Comparison of ENCODE assay signal across 8 cellular contexts in genomic region chr16:46743232-46743719, GRCh38. TPM values are rescaled to one million over a fixed set of nuclear protein-coding genes. Genes with fewer than 3 reads are reported as not detected.
DNase-seq lines count a peak whose midpoint lies in the region; ATAC-seq, FAIRE-seq and TF ChIP-seq lines count a peak whose summit lies in the region.

No MANE protein-coding gene starts in this region.

- H3K9me3 ChIP-seq in HepG2 (ENCODE audit: low read length) (no peaks in the 10 kb centered on the region), WERI-Rb-1 (ENCODE audit: severe bottlenecking) (no peaks in the 10 kb centered on the region)

- BruUV-seq in HepG2 (replicated peaks; lab: Mats Ljungman, UMichigan), result no TSS peak

- POLR2A ChIA-PET in HepG2 (lab: Yijun Ruan, JAX), result no interaction called here

- in situ Hi-C loops in HepG2 (cut with HindIII; ENCODE audit: extremely low pct_ligation_motif_present, low pct_unique_long_range_greater_than_20kb), result no loop called here
- in situ Hi-C loops in ACHN (cut with HindIII; ENCODE audit: low pct_ligation_motif_present, low pct_unique_long_range_greater_than_20kb, low sequenced_read_pairs), result no loop called here

- H3K27ac ChIP-seq in HepG2 (ENCODE audit: extremely low read length, insufficient read depth, low read length), result no peak overlapping the region
- no peak overlapping the region for H3K27ac ChIP-seq in WERI-Rb-1

- no peak overlapping the region for H3K9ac ChIP-seq in HepG2 (ENCODE audit: insufficient read depth, low read depth, low read length)

- no peaks in the 10 kb centered on the region for H3K36me3 ChIP-seq in HepG2 (replicated peaks in 1 of 2; ENCODE audit: control insufficient read depth in 1 of 2, insufficient read depth in 2 of 2, low read length in 2 of 2)
- H3K36me3 ChIP-seq in WERI-Rb-1, result no peaks in the 10 kb centered on the region

- TF ChIP-seq POLR2A in HepG2 (IDR thresholded peaks at IDR 0.05; ENCODE audit: insufficient read depth in 1 of 2, low read depth in 2 of 2, low read length in 2 of 2), result no peak

- no peaks in the 10 kb centered on the region for H3K79me2 ChIP-seq in HepG2 (ENCODE audit: insufficient read depth, low read length)

- peak overlapping the region; percentile 58 for H3K4me2 ChIP-seq in HepG2 (ENCODE audit: low read depth, low read length)

- H4K20me1 ChIP-seq in HepG2 (ENCODE audit: insufficient read depth, low read length), result no peaks in the 10 kb centered on the region

- ATAC-seq in GM18909 (IDR thresholded peaks at IDR 0.05; ENCODE audit: poor library complexity, unreplicated experiment) (peak; percentile 82), HG03520 (IDR thresholded peaks at IDR 0.05; ENCODE audit: unreplicated experiment) (peak; percentile 46), HepG2 (peak; percentile 31), HG02571 (IDR thresholded peaks at IDR 0.05; ENCODE audit: unreplicated experiment) (no peak)

- TF ChIP-seq EP300 in HepG2 (IDR thresholded peaks at IDR 0.05; ENCODE audit: low read depth in 2 of 2, low read length in 2 of 2) (no peak), HepG2 (CRISPR knock-in tag; IDR thresholded peaks at IDR 0.05; ENCODE audit: borderline replicate concordance) (no peak)

- TF ChIP-seq RAD21 in HepG2 (CRISPR knock-in tag; IDR thresholded peaks at IDR 0.05), result no peak

- FAIRE-seq in HepG2 (lab: Jason Lieb, UNC), result peak; percentile 64

- H3K4me3 ChIP-seq in HepG2 (replicated peaks in 1 of 3; ENCODE audit: insufficient read depth in 1 of 3, low read depth in 2 of 3, low read length in 3 of 3) (peak overlapping the region in 1 of 3 experiments; percentile 43; a peak in 1 of 6 replicates), WERI-Rb-1 (ENCODE audit: low read depth, low read length) (no peak overlapping the region)

- H3K4me1 ChIP-seq in HepG2 (ENCODE audit: insufficient read depth, low read length), result peaks cover 35% of the 10 kb centered on the region

- TF ChIP-seq CTCF in HepG2 (CRISPR knock-in tag; IDR thresholded peaks at IDR 0.05), result no peak
- TF ChIP-seq CTCF in WERI-Rb-1 (IDR thresholded peaks at IDR 0.05; ENCODE audit: low read depth, low read length), result no peak

- peak; percentile 40 for DNase-seq in amniotic epithelial cell (ENCODE audit: low read depth)
- peak; percentile 33 for DNase-seq in HepG2 (ENCODE audit: low spot score)
- no peak for DNase-seq in WERI-Rb-1
- DNase-seq in ACHN, result no peak
- no peak for DNase-seq in NCI-H187 treated with DMSO at 0.1 percent for 48 hours (lab: John Stamatoyannopoulos, UW)

- WGBS in HepG2 (ENCODE audit: low lambda C conversion rate), result 12% methylated on average over 10 of the region's 10 CpGs

- intact Hi-C loops in HepG2 (cut with micrococcal nuclease; ENCODE audit: unreplicated experiment), result no loop called here

- CTCF ChIA-PET in HepG2 (lab: Yijun Ruan, JAX; ENCODE audit: low intra/inter-chr PET ratio, low total read pairs), result no interaction called here

- H2AFZ ChIP-seq in HepG2 (ENCODE audit: low read length), result no peak overlapping the region

- H3K27me3 ChIP-seq in HepG2 (ENCODE audit: control insufficient read depth in 1 of 2, insufficient read depth in 2 of 2, low read length in 2 of 2), result peaks cover 0 to 13% of the 10 kb centered on the region in 2 experiments; a peak in 2 of 5 replicates
- no peaks in the 10 kb centered on the region for H3K27me3 ChIP-seq in WERI-Rb-1 (ENCODE audit: insufficient read depth, low read depth, severe bottlenecking)

TF ChIP-seq in HepG2, 621 proteins besides CTCF, POLR2A, EP300 and RAD21 (continues in another document):
- TF ChIP-seq TFAP4 (IDR thresholded peaks at IDR 0.05; ENCODE audit: borderline replicate concordance, low read depth), result no peak

RNA-seq across cellular contexts. Expression of gene MYLK3, which starts 4.9 kb away (rescaled TPM):
- total RNA-seq in HepG2 (2016; rRNA removed; fragmentation: Illumina TruSeq; extraction: Trizol), result 0.13 and 0.18 TPM in 2 replicates
- not detected in 2 replicates for total RNA-seq in HepG2 (2016; cell fraction: cytosol; rRNA removed; fragmentation: Illumina TruSeq; extraction: Trizol; ENCODE audit: low read depth)
- 0.11 and 0.27 TPM in 2 replicates for total RNA-seq in HepG2 (2016; cell fraction: insoluble cytoplasmic fraction; rRNA removed; fragmentation: Illumina TruSeq; extraction: Trizol)
- total RNA-seq in HepG2 (2016; cell fraction: membrane; rRNA removed; fragmentation: Illumina TruSeq; extraction: Trizol), result 0.03 and 0.19 TPM in 2 replicates
- total RNA-seq in HepG2 (2016; cell fraction: nucleus; rRNA removed; fragmentation: Illumina TruSeq; extraction: Trizol), result 0.44 and 0.47 TPM in 2 replicates
- polyA plus RNA-seq in HepG2 (2011; rRNA removed), result 0.04 TPM in 2 replicates
- polyA plus RNA-seq in HepG2 (2011; cell fraction: cytosol; rRNA removed), result 0.01 and 0.05 TPM in 2 replicates
- polyA plus RNA-seq in HepG2 (2011; cell fraction: nucleus; rRNA removed), result 0.07 and 0.08 TPM in 2 replicates
- polyA plus RNA-seq in HepG2 (2012), result 0.01 and 0.11 TPM in 2 replicates
- polyA plus RNA-seq in HepG2 (2016; cell fraction: cytosol; fragmentation: Illumina TruSeq; extraction: Trizol; ENCODE audit: low read depth), result 0.01 TPM in 1 of 2 replicates, not detected in the other
- polyA plus RNA-seq in HepG2 (2016; cell fraction: insoluble cytoplasmic fraction; fragmentation: Illumina TruSeq; extraction: Trizol; ENCODE audit: low read depth), result 0.04 and 0.07 TPM in 2 replicates
- 0.15 TPM in 1 of 2 replicates, not detected in the other for polyA plus RNA-seq in HepG2 (2016; cell fraction: membrane; fragmentation: Illumina TruSeq; extraction: Trizol; ENCODE audit: low read depth)
- polyA plus RNA-seq in HepG2 (2016; cell fraction: nucleus; fragmentation: Illumina TruSeq; extraction: Trizol; ENCODE audit: insufficient read depth, low read depth), result not detected in 2 replicates
- 1.0 and 2.2 TPM in 2 replicates for polyA minus RNA-seq in HepG2 (2011; rRNA and poly(A)+ RNA removed; ENCODE audit: low replicate concordance)
- polyA minus RNA-seq in HepG2 (2011; cell fraction: cytosol; rRNA and poly(A)+ RNA removed), result not detected in 2 replicates
- polyA minus RNA-seq in HepG2 (2011; cell fraction: nucleus; rRNA and poly(A)+ RNA removed), result 0.99 and 1.0 TPM in 2 replicates

RNA-seq across cellular contexts. Expression of gene ORC6, which starts 53.8 kb away (rescaled TPM):
- 57.3 and 69.8 TPM in 2 replicates for total RNA-seq in HepG2 (2016; rRNA removed; fragmentation: Illumina TruSeq; extraction: Trizol)
- 18.7 and 20.4 TPM in 2 replicates for total RNA-seq in HepG2 (2016; cell fraction: cytosol; rRNA removed; fragmentation: Illumina TruSeq; extraction: Trizol; ENCODE audit: low read depth)
- 62.2 and 74.8 TPM in 2 replicates for total RNA-seq in HepG2 (2016; cell fraction: insoluble cytoplasmic fraction; rRNA removed; fragmentation: Illumina TruSeq; extraction: Trizol)
- total RNA-seq in HepG2 (2016; cell fraction: membrane; rRNA removed; fragmentation: Illumina TruSeq; extraction: Trizol), result 36.9 and 38.7 TPM in 2 replicates
- 60.3 and 79.3 TPM in 2 replicates for total RNA-seq in HepG2 (2016; cell fraction: nucleus; rRNA removed; fragmentation: Illumina TruSeq; extraction: Trizol)
- polyA plus RNA-seq in HepG2 (2011; rRNA removed), result 22.9 and 34.2 TPM in 2 replicates
- 15.1 and 17.5 TPM in 2 replicates for polyA plus RNA-seq in HepG2 (2011; cell fraction: cytosol; rRNA removed)
- 19.4 and 21.6 TPM in 2 replicates for polyA plus RNA-seq in HepG2 (2011; cell fraction: nucleus; rRNA removed)
- 14.8 and 25.0 TPM in 2 replicates for polyA plus RNA-seq in HepG2 (2012)
- polyA plus RNA-seq in HepG2 (2016; cell fraction: cytosol; fragmentation: Illumina TruSeq; extraction: Trizol; ENCODE audit: low read depth), result 9.2 and 9.5 TPM in 2 replicates
- 52.3 and 58.4 TPM in 2 replicates for polyA plus RNA-seq in HepG2 (2016; cell fraction: insoluble cytoplasmic fraction; fragmentation: Illumina TruSeq; extraction: Trizol; ENCODE audit: low read depth)
- polyA plus RNA-seq in HepG2 (2016; cell fraction: membrane; fragmentation: Illumina TruSeq; extraction: Trizol; ENCODE audit: low read depth), result 16.8 and 18.0 TPM in 2 replicates
- polyA plus RNA-seq in HepG2 (2016; cell fraction: nucleus; fragmentation: Illumina TruSeq; extraction: Trizol; ENCODE audit: insufficient read depth, low read depth), result 173 and 174 TPM in 2 replicates
- 10.3 and 14.8 TPM in 2 replicates for polyA minus RNA-seq in HepG2 (2011; rRNA and poly(A)+ RNA removed; ENCODE audit: low replicate concordance)
- polyA minus RNA-seq in HepG2 (2011; cell fraction: cytosol; rRNA and poly(A)+ RNA removed), result 5.6 and 8.0 TPM in 2 replicates
- polyA minus RNA-seq in HepG2 (2011; cell fraction: nucleus; rRNA and poly(A)+ RNA removed), result 32.9 and 42.1 TPM in 2 replicates

RNA-seq across cellular contexts. Expression of gene VPS35, which starts 54.3 kb away (rescaled TPM):
- 136 and 197 TPM in 2 replicates for total RNA-seq in HepG2 (2016; rRNA removed; fragmentation: Illumina TruSeq; extraction: Trizol)
- 31.6 and 39.1 TPM in 2 replicates for total RNA-seq in HepG2 (2016; cell fraction: cytosol; rRNA removed; fragmentation: Illumina TruSeq; extraction: Trizol; ENCODE audit: low read depth)
- total RNA-seq in HepG2 (2016; cell fraction: insoluble cytoplasmic fraction; rRNA removed; fragmentation: Illumina TruSeq; extraction: Trizol), result 132 and 204 TPM in 2 replicates
- 40.5 and 42.9 TPM in 2 replicates for total RNA-seq in HepG2 (2016; cell fraction: membrane; rRNA removed; fragmentation: Illumina TruSeq; extraction: Trizol)
- total RNA-seq in HepG2 (2016; cell fraction: nucleus; rRNA removed; fragmentation: Illumina TruSeq; extraction: Trizol), result 108 and 116 TPM in 2 replicates
- 26.9 and 30.7 TPM in 2 replicates for polyA plus RNA-seq in HepG2 (2011; rRNA removed)
- 14.6 and 21.2 TPM in 2 replicates for polyA plus RNA-seq in HepG2 (2011; cell fraction: cytosol; rRNA removed)
- 12.1 and 14.6 TPM in 2 replicates for polyA plus RNA-seq in HepG2 (2011; cell fraction: nucleus; rRNA removed)
- polyA plus RNA-seq in HepG2 (2012), result 95.6 and 104 TPM in 2 replicates
- 6.1 and 6.6 TPM in 2 replicates for polyA plus RNA-seq in HepG2 (2016; cell fraction: cytosol; fragmentation: Illumina TruSeq; extraction: Trizol; ENCODE audit: low read depth)
- 120 and 134 TPM in 2 replicates for polyA plus RNA-seq in HepG2 (2016; cell fraction: insoluble cytoplasmic fraction; fragmentation: Illumina TruSeq; extraction: Trizol; ENCODE audit: low read depth)
- 14.1 and 15.6 TPM in 2 replicates for polyA plus RNA-seq in HepG2 (2016; cell fraction: membrane; fragmentation: Illumina TruSeq; extraction: Trizol; ENCODE audit: low read depth)
- polyA plus RNA-seq in HepG2 (2016; cell fraction: nucleus; fragmentation: Illumina TruSeq; extraction: Trizol; ENCODE audit: insufficient read depth, low read depth), result 58.6 and 58.8 TPM in 2 replicates
- polyA minus RNA-seq in HepG2 (2011; rRNA and poly(A)+ RNA removed; ENCODE audit: low replicate concordance), result 26.4 and 36.7 TPM in 2 replicates
- polyA minus RNA-seq in HepG2 (2011; cell fraction: cytosol; rRNA and poly(A)+ RNA removed), result 52.8 and 77.3 TPM in 2 replicates
- 140 and 161 TPM in 2 replicates for polyA minus RNA-seq in HepG2 (2011; cell fraction: nucleus; rRNA and poly(A)+ RNA removed)

Comparison
In these comparisons a context has a peak if more than half of its experiments do, and no peak if none do; other contexts are left out.
1. DNase-seq: peak in amniotic epithelial cell (single experiment) and HepG2 (single experiment); none in WERI-Rb-1 (single experiment), ACHN (single experiment) and NCI-H187 treated with DMSO at 0.1 percent for 48 hours (single experiment).